12 cellular contexts compared by ENCODE assay signal in genomic region chr6:150269857-150270223, GRCh38.
DNase-seq lines count a peak whose midpoint lies in the region; ATAC-seq, FAIRE-seq and TF ChIP-seq lines count a peak whose summit lies in the region.
"Had no signal": no experiment of that assay in that cellular context is flagged by ENCODE, and none has a peak within 500 bp of the region (broad histone marks: within the 10 kb centered on the region; RNA-seq: fewer than 3 reads in every experiment).

No MANE protein-coding gene starts in this region.

- peaks cover 0 to 14% of the 10 kb centered on the region in 2 experiments; a peak in 2 of 5 replicates for H3K27me3 ChIP-seq in HepG2 (ENCODE audit: control insufficient read depth in 1 of 2, insufficient read depth in 2 of 2, low read length in 2 of 2)
- no peaks in the 10 kb centered on the region for H3K27me3 ChIP-seq in right lobe of liver
- no peaks in the 10 kb centered on the region for H3K27me3 ChIP-seq in RWPE2 (ENCODE audit: insufficient read depth, poor library complexity, severe bottlenecking)
- no peaks in the 10 kb centered on the region for H3K27me3 ChIP-seq in foreskin keratinocyte

- H4K20me1 ChIP-seq in HepG2 (ENCODE audit: insufficient read depth, low read length), result no peaks in the 10 kb centered on the region

- BruUV-seq in HepG2 (replicated peaks; lab: Mats Ljungman, UMichigan), result no TSS peak

- H3K27ac ChIP-seq in HepG2 (ENCODE audit: extremely low read length, insufficient read depth, low read length), result no peak overlapping the region
- H3K27ac ChIP-seq in right lobe of liver, result no peak overlapping the region
- peak overlapping the region; percentile 99 for H3K27ac ChIP-seq in RWPE2 (ENCODE audit: poor library complexity, severe bottlenecking)
- H3K27ac ChIP-seq in foreskin keratinocyte, result peak overlapping the region; percentile 99

- H3K4me2 ChIP-seq in HepG2 (ENCODE audit: low read depth, low read length), result no peak overlapping the region

- ATAC-seq in HepG2, result peak; percentile 74
- ATAC-seq in right lobe of liver, result no peak
- no peak for ATAC-seq in RWPE2 (ENCODE audit: low read depth)
- ATAC-seq in foreskin keratinocyte, result peak; percentile 81
- peak; percentile 77 for ATAC-seq in stimulated activated effector memory CD8-positive, alpha-beta T cell treated with anti-CD3 and anti-CD28 coated beads, Interleukin-12 subunit alpha, Interleukin-12 subunit beta, amount 100 ng/mL, for 72 hours
- no peak for ATAC-seq in GM21786 (IDR thresholded peaks at IDR 0.05; ENCODE audit: unreplicated experiment)

- TF ChIP-seq POLR2A in HepG2 (IDR thresholded peaks at IDR 0.05; ENCODE audit: insufficient read depth in 1 of 2, low read depth in 2 of 2, low read length in 2 of 2) (no peak), right lobe of liver (IDR thresholded peaks at IDR 0.05) (no peak)

- H3K4me1 ChIP-seq in HepG2 (ENCODE audit: insufficient read depth, low read length) (peaks cover 16% of the 10 kb centered on the region), right lobe of liver (no peaks in the 10 kb centered on the region), RWPE2 (ENCODE audit: insufficient read depth, poor library complexity, severe bottlenecking) (peaks cover 69% of the 10 kb centered on the region), foreskin keratinocyte (peaks cover 64% of the 10 kb centered on the region)

- DNase-seq in HepG2 (ENCODE audit: low spot score), result peak; percentile 38
- DNase-seq in right lobe of liver, result no peak
- peak; percentile 96 for DNase-seq in RWPE2 (ENCODE audit: low spot score)
- peak; percentile 100 for DNase-seq in foreskin keratinocyte
- no peak for DNase-seq in stimulated activated effector memory CD8-positive, alpha-beta T cell treated with anti-CD3 and anti-CD28 coated beads, Interleukin-12 subunit alpha, Interleukin-12 subunit beta, amount 100 ng/mL, for 72 hours (ENCODE audit: low spot score in 2 of 2)
- no peak for DNase-seq in COLO829 (ENCODE audit: low spot score)
- no peak for DNase-seq in NCI-H2029 treated with DMSO at 0.1 percent for 48 hours (lab: John Stamatoyannopoulos, UW)
- DNase-seq: activated naive CD4-positive, alpha-beta T cell treated with anti-CD3 and anti-CD28 coated beads, Interleukin-2, amount 50 U/mL, for 16 hours; NCI-H446; SIG-M5 had no signal

- H3K9me3 Mint-ChIP-seq in stimulated activated effector memory CD8-positive, alpha-beta T cell treated with anti-CD3 and anti-CD28 coated beads, Interleukin-12 subunit alpha, Interleukin-12 subunit beta, amount 100 ng/mL, for 72 hours, result no peaks in the 10 kb centered on the region

- H3K4me3 Mint-ChIP-seq in stimulated activated effector memory CD8-positive, alpha-beta T cell treated with anti-CD3 and anti-CD28 coated beads, Interleukin-12 subunit alpha, Interleukin-12 subunit beta, amount 100 ng/mL, for 72 hours, result no peak overlapping the region

- TF ChIP-seq EP300 in HepG2 (IDR thresholded peaks at IDR 0.05; ENCODE audit: low read depth in 2 of 2, low read length in 2 of 2) (no peak), HepG2 (CRISPR knock-in tag; IDR thresholded peaks at IDR 0.05; ENCODE audit: borderline replicate concordance) (no peak)

- CTCF ChIA-PET in HepG2 (lab: Yijun Ruan, JAX; ENCODE audit: low intra/inter-chr PET ratio, low total read pairs), result no interaction called here

- H3K79me2 ChIP-seq in HepG2 (ENCODE audit: insufficient read depth, low read length), result no peaks in the 10 kb centered on the region

- peaks cover 21% of the 10 kb centered on the region for H3K4me1 Mint-ChIP-seq in stimulated activated effector memory CD8-positive, alpha-beta T cell treated with anti-CD3 and anti-CD28 coated beads, Interleukin-12 subunit alpha, Interleukin-12 subunit beta, amount 100 ng/mL, for 72 hours

- no peak overlapping the region for H3K9ac ChIP-seq in HepG2 (ENCODE audit: insufficient read depth, low read depth, low read length)

- peak; percentile 28 for FAIRE-seq in HepG2 (lab: Jason Lieb, UNC)
- FAIRE-seq: colon had no signal

- POLR2A ChIA-PET in HepG2 (lab: Yijun Ruan, JAX), result no interaction called here

- H3K4me3 ChIP-seq in HepG2 (replicated peaks in 1 of 3; ENCODE audit: insufficient read depth in 1 of 3, low read depth in 2 of 3, low read length in 3 of 3) (no peak overlapping the region), right lobe of liver (no peak overlapping the region), RWPE2 (ENCODE audit: severe bottlenecking) (no peak overlapping the region)

- in situ Hi-C loops in HepG2 (cut with HindIII; ENCODE audit: extremely low pct_ligation_motif_present, low pct_unique_long_range_greater_than_20kb), result no loop called here

- TF ChIP-seq CTCF in HepG2 (CRISPR knock-in tag; IDR thresholded peaks at IDR 0.05) (no peak), right lobe of liver (IDR thresholded peaks at IDR 0.05) (no peak), RWPE2 (IDR thresholded peaks at IDR 0.05; ENCODE audit: poor library complexity, severe bottlenecking) (no peak), foreskin keratinocyte (conservative IDR thresholded peaks at IDR 0.05) (no peak)

- H3K36me3 ChIP-seq in HepG2 (replicated peaks in 1 of 2; ENCODE audit: control insufficient read depth in 1 of 2, insufficient read depth in 2 of 2, low read length in 2 of 2) (no peaks in the 10 kb centered on the region), right lobe of liver (no peaks in the 10 kb centered on the region), RWPE2 (ENCODE audit: low read depth) (no peaks in the 10 kb centered on the region)

- H3K36me3 Mint-ChIP-seq in stimulated activated effector memory CD8-positive, alpha-beta T cell treated with anti-CD3 and anti-CD28 coated beads, Interleukin-12 subunit alpha, Interleukin-12 subunit beta, amount 100 ng/mL, for 72 hours, result no peaks in the 10 kb centered on the region

- intact Hi-C loops in HepG2 (cut with micrococcal nuclease; ENCODE audit: unreplicated experiment) (no loop called here), right lobe of liver (cut with DNase I) (no loop called here)

- WGBS in HepG2 (ENCODE audit: low lambda C conversion rate), result 3% methylated on average over 4 of the region's 4 CpGs
- 73% methylated on average over 4 of the region's 4 CpGs for WGBS in right lobe of liver (ENCODE audit: insufficient coverage, low coverage, low lambda C conversion rate, missing lambda C conversion rate)

- no peak overlapping the region for H3K27ac Mint-ChIP-seq in stimulated activated effector memory CD8-positive, alpha-beta T cell treated with anti-CD3 and anti-CD28 coated beads, Interleukin-12 subunit alpha, Interleukin-12 subunit beta, amount 100 ng/mL, for 72 hours

- peaks cover 3% of the 10 kb centered on the region; the same call in 1 of the 2 replicates for H3K9me3 ChIP-seq in HepG2 (ENCODE audit: low read length)
- no peaks in the 10 kb centered on the region for H3K9me3 ChIP-seq in right lobe of liver
- no peaks in the 10 kb centered on the region for H3K9me3 ChIP-seq in RWPE2 (ENCODE audit: severe bottlenecking)

- no peak for TF ChIP-seq RAD21 in HepG2 (CRISPR knock-in tag; IDR thresholded peaks at IDR 0.05)

- no peak overlapping the region for H2AFZ ChIP-seq in HepG2 (ENCODE audit: low read length)

TF ChIP-seq in HepG2, 621 proteins besides CTCF, POLR2A, EP300 and RAD21 (continues in another document):
- TF ChIP-seq ZBTB44 (CRISPR knock-in tag; IDR thresholded peaks at IDR 0.05), result no peak
- peak; percentile 12; the same call in 1 of the 2 replicates for TF ChIP-seq ETV5 (CRISPR knock-in tag; IDR thresholded peaks at IDR 0.05; ENCODE audit: borderline replicate concordance)
- TF ChIP-seq SALL1 (CRISPR knock-in tag; IDR thresholded peaks at IDR 0.05), result 0 out of 2 replicates have a peak, but pooled peaks have one; percentile 36
- peak; percentile 77 for TF ChIP-seq FOSL2 (CRISPR knock-in tag; IDR thresholded peaks at IDR 0.05)
- TF ChIP-seq MTA3 (CRISPR knock-in tag; IDR thresholded peaks at IDR 0.05), result no peak
- TF ChIP-seq, protein P1, sequence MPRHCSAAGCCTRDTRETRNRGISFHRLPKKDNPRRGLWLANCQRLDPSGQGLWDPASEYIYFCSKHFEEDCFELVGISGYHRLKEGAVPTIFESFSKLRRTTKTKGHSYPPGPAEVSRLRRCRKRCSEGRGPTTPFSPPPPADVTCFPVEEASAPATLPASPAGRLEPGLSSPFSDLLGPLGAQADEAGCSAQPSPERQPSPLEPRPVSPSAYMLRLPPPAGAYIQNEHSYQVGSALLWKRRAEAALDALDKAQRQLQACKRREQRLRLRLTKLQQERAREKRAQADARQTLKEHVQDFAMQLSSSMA (CRISPR knock-in tag; IDR thresholded peaks at IDR 0.05), result no peak
- TF ChIP-seq HNF4A (CRISPR knock-in tag; IDR thresholded peaks at IDR 0.05), result peak; percentile 24; the same call in 1 of the 2 replicates
- no peak for TF ChIP-seq FOXM1 (CRISPR knock-in tag; IDR thresholded peaks at IDR 0.05)
- TF ChIP-seq GABPA (IDR thresholded peaks at IDR 0.05; ENCODE audit: low read depth, low read length), result no peak
- TF ChIP-seq GABPA (CRISPR knock-in tag; IDR thresholded peaks at IDR 0.05; ENCODE audit: low read depth), result 0 out of 2 replicates have a peak, but pooled peaks have one; percentile 49
- TF ChIP-seq HNRNPLL (IDR thresholded peaks at IDR 0.05; ENCODE audit: low read depth, low read length, poor library complexity, severe bottlenecking), result no peak
- no peak for TF ChIP-seq NR3C1 (CRISPR knock-in tag; IDR thresholded peaks at IDR 0.05)
- TF ChIP-seq ZNF563 (CRISPR knock-in tag; IDR thresholded peaks at IDR 0.05), result no peak
- TF ChIP-seq ZNF350 (CRISPR knock-in tag; IDR thresholded peaks at IDR 0.05; ENCODE audit: borderline replicate concordance, low read depth), result no peak

Comparison
In these comparisons a context has a peak if more than half of its experiments do, and no peak if none do; other contexts are left out.
1. ATAC-seq: peak in HepG2 (single experiment), foreskin keratinocyte (single experiment) and stimulated activated effector memory CD8-positive, alpha-beta T cell treated with anti-CD3 and anti-CD28 coated beads, Interleukin-12 subunit alpha, Interleukin-12 subunit beta, amount 100 ng/mL, for 72 hours (single experiment); none in right lobe of liver (0 of 4), RWPE2 (single experiment) and GM21786 (single experiment).
2. DNase-seq: peak in HepG2 (single experiment), RWPE2 (single experiment) and foreskin keratinocyte (2 of 2); none in right lobe of liver (0 of 3), stimulated activated effector memory CD8-positive, alpha-beta T cell treated with anti-CD3 and anti-CD28 coated beads, Interleukin-12 subunit alpha, Interleukin-12 subunit beta, amount 100 ng/mL, for 72 hours (0 of 2), COLO829 (single experiment) and NCI-H2029 treated with DMSO at 0.1 percent for 48 hours (single experiment).
3. H3K27ac ChIP-seq: peak in RWPE2 (single experiment) and foreskin keratinocyte (single experiment); none in HepG2 (single experiment) and right lobe of liver (0 of 3).